ENCODE assay signal across 1 cellular context in the genomic region with DNA sequence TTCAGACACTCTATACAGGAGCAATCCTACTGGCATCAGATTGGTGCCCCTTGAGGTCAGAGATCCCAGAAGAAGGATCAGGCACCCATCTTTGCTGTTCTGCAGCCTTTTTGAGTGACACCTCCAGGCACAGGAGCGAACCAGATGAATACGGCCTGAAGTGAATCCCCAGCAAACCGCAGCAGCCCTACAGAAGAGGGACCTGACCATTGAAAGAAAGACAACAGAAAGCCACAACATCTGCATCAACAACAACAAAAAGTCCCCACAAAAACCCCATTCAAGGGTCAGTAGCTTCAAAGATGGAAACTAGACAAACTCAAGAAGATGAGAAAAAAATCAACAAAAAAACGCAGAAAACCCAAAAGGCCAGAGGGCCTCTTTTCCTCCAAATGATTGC.
TF ChIP-seq lines count a peak whose summit lies in the region.

No MANE protein-coding gene starts in this region.

TF ChIP-seq in GM23338, 12 proteins besides CTCF, POLR2A, EP300 and RAD21 (continued from another document):
- TF ChIP-seq, protein P1, sequence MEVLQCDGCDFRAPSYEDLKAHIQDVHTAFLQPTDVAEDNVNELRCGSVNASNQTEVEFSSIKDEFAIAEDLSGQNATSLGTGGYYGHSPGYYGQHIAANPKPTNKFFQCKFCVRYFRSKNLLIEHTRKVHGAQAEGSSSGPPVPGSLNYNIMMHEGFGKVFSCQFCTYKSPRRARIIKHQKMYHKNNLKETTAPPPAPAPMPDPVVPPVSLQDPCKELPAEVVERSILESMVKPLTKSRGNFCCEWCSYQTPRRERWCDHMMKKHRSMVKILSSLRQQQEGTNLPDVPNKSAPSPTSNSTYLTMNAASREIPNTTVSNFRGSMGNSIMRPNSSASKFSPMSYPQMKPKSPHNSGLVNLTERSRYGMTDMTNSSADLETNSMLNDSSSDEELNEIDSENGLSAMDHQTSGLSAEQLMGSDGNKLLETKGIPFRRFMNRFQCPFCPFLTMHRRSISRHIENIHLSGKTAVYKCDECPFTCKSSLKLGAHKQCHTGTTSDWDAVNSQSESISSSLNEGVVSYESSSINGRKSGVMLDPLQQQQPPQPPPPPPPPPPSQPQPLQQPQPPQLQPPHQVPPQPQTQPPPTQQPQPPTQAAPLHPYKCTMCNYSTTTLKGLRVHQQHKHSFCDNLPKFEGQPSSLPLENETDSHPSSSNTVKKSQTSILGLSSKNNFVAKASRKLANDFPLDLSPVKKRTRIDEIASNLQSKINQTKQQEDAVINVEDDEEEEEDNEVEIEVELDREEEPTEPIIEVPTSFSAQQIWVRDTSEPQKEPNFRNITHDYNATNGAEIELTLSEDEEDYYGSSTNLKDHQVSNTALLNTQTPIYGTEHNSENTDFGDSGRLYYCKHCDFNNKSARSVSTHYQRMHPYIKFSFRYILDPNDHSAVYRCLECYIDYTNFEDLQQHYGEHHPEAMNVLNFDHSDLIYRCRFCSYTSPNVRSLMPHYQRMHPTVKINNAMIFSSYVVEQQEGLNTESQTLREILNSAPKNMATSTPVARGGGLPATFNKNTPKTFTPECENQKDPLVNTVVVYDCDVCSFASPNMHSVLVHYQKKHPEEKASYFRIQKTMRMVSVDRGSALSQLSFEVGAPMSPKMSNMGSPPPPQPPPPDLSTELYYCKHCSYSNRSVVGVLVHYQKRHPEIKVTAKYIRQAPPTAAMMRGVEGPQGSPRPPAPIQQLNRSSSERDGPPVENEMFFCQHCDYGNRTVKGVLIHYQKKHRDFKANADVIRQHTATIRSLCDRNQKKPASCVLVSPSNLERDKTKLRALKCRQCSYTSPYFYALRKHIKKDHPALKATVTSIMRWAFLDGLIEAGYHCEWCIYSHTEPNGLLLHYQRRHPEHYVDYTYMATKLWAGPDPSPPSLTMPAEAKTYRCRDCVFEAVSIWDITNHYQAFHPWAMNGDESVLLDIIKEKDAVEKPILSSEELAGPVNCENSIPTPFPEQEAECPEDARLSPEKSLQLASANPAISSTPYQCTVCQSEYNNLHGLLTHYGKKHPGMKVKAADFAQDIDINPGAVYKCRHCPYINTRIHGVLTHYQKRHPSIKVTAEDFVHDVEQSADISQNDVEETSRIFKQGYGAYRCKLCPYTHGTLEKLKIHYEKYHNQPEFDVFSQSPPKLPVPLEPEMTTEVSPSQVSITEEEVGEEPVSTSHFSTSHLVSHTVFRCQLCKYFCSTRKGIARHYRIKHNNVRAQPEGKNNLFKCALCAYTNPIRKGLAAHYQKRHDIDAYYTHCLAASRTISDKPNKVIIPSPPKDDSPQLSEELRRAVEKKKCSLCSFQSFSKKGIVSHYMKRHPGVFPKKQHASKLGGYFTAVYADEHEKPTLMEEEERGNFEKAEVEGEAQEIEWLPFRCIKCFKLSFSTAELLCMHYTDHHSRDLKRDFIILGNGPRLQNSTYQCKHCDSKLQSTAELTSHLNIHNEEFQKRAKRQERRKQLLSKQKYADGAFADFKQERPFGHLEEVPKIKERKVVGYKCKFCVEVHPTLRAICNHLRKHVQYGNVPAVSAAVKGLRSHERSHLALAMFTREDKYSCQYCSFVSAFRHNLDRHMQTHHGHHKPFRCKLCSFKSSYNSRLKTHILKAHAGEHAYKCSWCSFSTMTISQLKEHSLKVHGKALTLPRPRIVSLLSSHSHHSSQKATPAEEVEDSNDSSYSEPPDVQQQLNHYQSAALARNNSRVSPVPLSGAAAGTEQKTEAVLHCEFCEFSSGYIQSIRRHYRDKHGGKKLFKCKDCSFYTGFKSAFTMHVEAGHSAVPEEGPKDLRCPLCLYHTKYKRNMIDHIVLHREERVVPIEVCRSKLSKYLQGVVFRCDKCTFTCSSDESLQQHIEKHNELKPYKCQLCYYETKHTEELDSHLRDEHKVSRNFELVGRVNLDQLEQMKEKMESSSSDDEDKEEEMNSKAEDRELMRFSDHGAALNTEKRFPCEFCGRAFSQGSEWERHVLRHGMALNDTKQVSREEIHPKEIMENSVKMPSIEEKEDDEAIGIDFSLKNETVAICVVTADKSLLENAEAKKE (CRISPR knock-in tag; IDR thresholded peaks at IDR 0.05): no peak
- TF ChIP-seq NANOG (IDR thresholded peaks at IDR 0.05; ENCODE audit: borderline replicate concordance) (no peak), CREB1 (CRISPR knock-in tag; IDR thresholded peaks at IDR 0.05; ENCODE audit: low read depth) (no peak)
- TF ChIP-seq, protein P2, sequence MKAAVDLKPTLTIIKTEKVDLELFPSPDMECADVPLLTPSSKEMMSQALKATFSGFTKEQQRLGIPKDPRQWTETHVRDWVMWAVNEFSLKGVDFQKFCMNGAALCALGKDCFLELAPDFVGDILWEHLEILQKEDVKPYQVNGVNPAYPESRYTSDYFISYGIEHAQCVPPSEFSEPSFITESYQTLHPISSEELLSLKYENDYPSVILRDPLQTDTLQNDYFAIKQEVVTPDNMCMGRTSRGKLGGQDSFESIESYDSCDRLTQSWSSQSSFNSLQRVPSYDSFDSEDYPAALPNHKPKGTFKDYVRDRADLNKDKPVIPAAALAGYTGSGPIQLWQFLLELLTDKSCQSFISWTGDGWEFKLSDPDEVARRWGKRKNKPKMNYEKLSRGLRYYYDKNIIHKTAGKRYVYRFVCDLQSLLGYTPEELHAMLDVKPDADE (IDR thresholded peaks at IDR 0.05): no peak
